In genomic region chrX:54695816-54696487, GRCh38 we compare ENCODE assay signal across 12 cellular contexts.
DNase-seq lines count a peak whose midpoint lies in the region; ATAC-seq and TF ChIP-seq lines count a peak whose summit lies in the region.
"Had no signal": no experiment of that assay in that cellular context is flagged by ENCODE, and none has a peak within 500 bp of the region (broad histone marks: within the 10 kb centered on the region; RNA-seq: fewer than 3 reads in every experiment).

No MANE protein-coding gene starts in this region.

- TF ChIP-seq CTCF in GM10248 (IDR thresholded peaks at IDR 0.05; ENCODE audit: control extremely low read depth, extremely low read depth, low read depth, missing control alignments) (no peak), WERI-Rb-1 (IDR thresholded peaks at IDR 0.05; ENCODE audit: low read depth, low read length) (no peak)

- H3K27me3 ChIP-seq in WERI-Rb-1 (ENCODE audit: insufficient read depth, low read depth, severe bottlenecking) = peaks cover 43% of the 10 kb centered on the region
- H3K27me3 ChIP-seq: breast epithelium had no signal

- no peak overlapping the region for H3K27ac ChIP-seq in WERI-Rb-1
- H3K27ac ChIP-seq: breast epithelium had no signal

- no peak overlapping the region for H3K4me3 Mint-ChIP-seq in activated CD4-positive, alpha-beta memory T cell treated with anti-CD3 and anti-CD28 coated beads, Interleukin-2, amount 10 ng/mL, durations not matched to agents 7 days and 5 days

- CTCF ChIA-PET in GM10248 (lab: Yijun Ruan, JAX) = interaction anchor here (1.0 kb wide), 1 partner anchor 56 kb away, joined by 3 read pairs; no protein-coding TSS in a partner anchor
- CTCF ChIA-PET in activated CD4-positive, alpha-beta memory T cell treated with anti-CD3 and anti-CD28 coated beads, Interleukin-2, amount 10 ng/mL, durations not matched to agents 7 days and 5 days (lab: Charles Lee) = no interaction called here

- no peaks in the 10 kb centered on the region for H3K9me3 ChIP-seq in WERI-Rb-1 (ENCODE audit: severe bottlenecking)

- no peaks in the 10 kb centered on the region for H3K9me3 Mint-ChIP-seq in activated CD4-positive, alpha-beta memory T cell treated with anti-CD3 and anti-CD28 coated beads, Interleukin-2, amount 10 ng/mL, durations not matched to agents 7 days and 5 days

- peak; percentile 98 for ATAC-seq in GM19463 (IDR thresholded peaks at IDR 0.05; ENCODE audit: unreplicated experiment)
- peak; percentile 89 for ATAC-seq in HG03064 (IDR thresholded peaks at IDR 0.05; ENCODE audit: low read depth, unreplicated experiment)
- ATAC-seq: HCT116 had no signal

- no peaks in the 10 kb centered on the region for H3K36me3 Mint-ChIP-seq in activated CD4-positive, alpha-beta memory T cell treated with anti-CD3 and anti-CD28 coated beads, Interleukin-2, amount 10 ng/mL, durations not matched to agents 7 days and 5 days (ENCODE audit: low read depth)

- H3K27ac Mint-ChIP-seq in activated CD4-positive, alpha-beta memory T cell treated with anti-CD3 and anti-CD28 coated beads, Interleukin-2, amount 10 ng/mL, durations not matched to agents 7 days and 5 days = no peak overlapping the region

- H3K27me3 Mint-ChIP-seq in activated CD4-positive, alpha-beta memory T cell treated with anti-CD3 and anti-CD28 coated beads, Interleukin-2, amount 10 ng/mL, durations not matched to agents 7 days and 5 days = no peaks in the 10 kb centered on the region

- POLR2A ChIA-PET in GM10248 (lab: Yijun Ruan, JAX) = no interaction called here
- POLR2A ChIA-PET in activated CD4-positive, alpha-beta memory T cell treated with anti-CD3 and anti-CD28 coated beads, Interleukin-2, amount 10 ng/mL, durations not matched to agents 7 days and 5 days (lab: Charles Lee) = no interaction called here

- H3K4me1 Mint-ChIP-seq in activated CD4-positive, alpha-beta memory T cell treated with anti-CD3 and anti-CD28 coated beads, Interleukin-2, amount 10 ng/mL, durations not matched to agents 7 days and 5 days = no peaks in the 10 kb centered on the region

- peak; percentile 31 for DNase-seq in GM10248 (ENCODE audit: extremely low spot score)
- DNase-seq in RPMI8226 = peak; percentile 79
- DNase-seq in WERI-Rb-1 = no peak
- no peak for DNase-seq in HUDEP-2 (lab: John Stamatoyannopoulos, UW; ENCODE audit: unreplicated experiment in 76 of 76)
- no peak for DNase-seq in globus pallidus (ENCODE audit: low spot score)
- no peak for DNase-seq in activated CD4-positive, alpha-beta memory T cell treated with anti-CD3 and anti-CD28 coated beads, Interleukin-2, amount 10 ng/mL, durations not matched to agents 7 days and 5 days
- DNase-seq: activated CD4-positive, alpha-beta T cell treated with anti-CD3 and anti-CD28 coated beads, Interleukin-2, amount 50 U/mL, for 1 hour; posterior cingulate gyrus had no signal

- H3K4me3 ChIP-seq in WERI-Rb-1 (ENCODE audit: low read depth, low read length) = no peak overlapping the region
- H3K4me3 ChIP-seq: breast epithelium had no signal

- H3K36me3 ChIP-seq in WERI-Rb-1 = no peaks in the 10 kb centered on the region
- H3K36me3 ChIP-seq: breast epithelium had no signal

Comparison
In these comparisons a context has a peak if more than half of its experiments do, and no peak if none do; other contexts are left out.
1. DNase-seq: peak in GM10248 (single experiment) and RPMI8226 (single experiment); none in WERI-Rb-1 (single experiment), HUDEP-2 (0 of 76), globus pallidus (single experiment) and activated CD4-positive, alpha-beta memory T cell treated with anti-CD3 and anti-CD28 coated beads, Interleukin-2, amount 10 ng/mL, durations not matched to agents 7 days and 5 days (single experiment).